In genomic region chr13:47220453-47221150, GRCh38 we compare ENCODE assay signal across 19 cellular contexts.
"Had no signal": no experiment of that assay in that cellular context is flagged by ENCODE, and none has a peak within 500 bp of the region (broad histone marks: within the 10 kb centered on the region; RNA-seq: fewer than 3 reads in every experiment).

No MANE protein-coding gene starts in this region.

- H3K4me3 Mint-ChIP-seq: activated CD4-positive, alpha-beta T cell treated with anti-CD3 and anti-CD28 coated beads, Interleukin-2, amount 10 ng/mL, durations not matched to agents 24 days and 14 days; activated CD8-positive, alpha-beta T cell treated with anti-CD3 and anti-CD28 coated beads, Interleukin-2, amount 10 ng/mL, durations not matched to agents 7 days and 5 days; activated T-cell treated with anti-CD3 and anti-CD28 coated beads, Interleukin-2, amount 50 U/mL, for 72 hours; naive thymus-derived CD4-positive, alpha-beta T cell had no signal

- H3K4me3 ChIP-seq: left lung, mucosa of descending colon, tibial nerve, vagina had no signal

- H3K27me3 ChIP-seq: left lung, neutrophil, tibial nerve, vagina had no signal

- DNase-seq: activated CD4-positive, alpha-beta T cell treated with anti-CD3 and anti-CD28 coated beads, Interleukin-2, amount 10 ng/mL, durations not matched to agents 24 days and 14 days; activated CD4-positive, CD25-positive, alpha-beta regulatory T cell; activated CD8-positive, alpha-beta memory T cell treated with anti-CD3 and anti-CD28 coated beads, Interleukin-2, amount 50 U/mL, for 4 hours; activated CD8-positive, alpha-beta T cell treated with anti-CD3 and anti-CD28 coated beads, Interleukin-2, amount 10 ng/mL, durations not matched to agents 7 days and 5 days; activated gamma-delta T cell; activated T-cell treated with anti-CD3 and anti-CD28 coated beads, Interleukin-2, amount 50 U/mL, for 72 hours; amygdala; hippocampal formation; kidney; left lung; mammary epithelial cell; mucosa of descending colon; naive thymus-derived CD4-positive, alpha-beta T cell; stimulated activated CD4-positive, alpha-beta T cell treated with anti-CD3 and anti-CD28 coated beads, Interleukin-4, amount 100 ng/mL, for 1 hour; stimulated activated naive CD4-positive, alpha-beta T cell had no signal

- H3K36me3 Mint-ChIP-seq: naive thymus-derived CD4-positive, alpha-beta T cell had no signal

- H3K9me3 Mint-ChIP-seq: activated CD4-positive, alpha-beta T cell treated with anti-CD3 and anti-CD28 coated beads, Interleukin-2, amount 10 ng/mL, durations not matched to agents 24 days and 14 days had no signal

- H3K27ac Mint-ChIP-seq: activated CD4-positive, alpha-beta T cell treated with anti-CD3 and anti-CD28 coated beads, Interleukin-2, amount 10 ng/mL, durations not matched to agents 24 days and 14 days; activated CD8-positive, alpha-beta T cell treated with anti-CD3 and anti-CD28 coated beads, Interleukin-2, amount 10 ng/mL, durations not matched to agents 7 days and 5 days; activated naive CD4-positive, alpha-beta T cell treated with anti-CD3 and anti-CD28 coated beads, Interleukin-2, amount 50 U/mL, for 72 hours; activated T-cell treated with anti-CD3 and anti-CD28 coated beads, Interleukin-2, amount 50 U/mL, for 72 hours; naive thymus-derived CD4-positive, alpha-beta T cell had no signal

- H3K9me3 ChIP-seq: left lung, mucosa of descending colon, neutrophil, tibial nerve, vagina had no signal

- H3K4me1 ChIP-seq: left lung, tibial nerve, vagina had no signal

- H3K27ac ChIP-seq: left lung, neutrophil, tibial nerve, vagina had no signal

- H3K4me1 Mint-ChIP-seq: activated CD4-positive, alpha-beta T cell treated with anti-CD3 and anti-CD28 coated beads, Interleukin-2, amount 10 ng/mL, durations not matched to agents 24 days and 14 days; naive thymus-derived CD4-positive, alpha-beta T cell had no signal

- H3K27me3 Mint-ChIP-seq: activated CD4-positive, alpha-beta T cell treated with anti-CD3 and anti-CD28 coated beads, Interleukin-2, amount 10 ng/mL, durations not matched to agents 24 days and 14 days; naive thymus-derived CD4-positive, alpha-beta T cell had no signal

- ATAC-seq: activated CD8-positive, alpha-beta T cell treated with anti-CD3 and anti-CD28 coated beads, Interleukin-2, amount 10 ng/mL, durations not matched to agents 7 days and 5 days; activated naive CD4-positive, alpha-beta T cell treated with anti-CD3 and anti-CD28 coated beads, Interleukin-2, amount 50 U/mL, for 72 hours; activated T-cell treated with anti-CD3 and anti-CD28 coated beads, Interleukin-2, amount 50 U/mL, for 72 hours; left lung; mucosa of descending colon; naive thymus-derived CD4-positive, alpha-beta T cell had no signal

- H3K36me3 ChIP-seq: left lung, neutrophil, tibial nerve, vagina had no signal
